Comparison of ENCODE assay signal across 20 cellular contexts in genomic region chr12:16148938-16149337, GRCh38.
DNase-seq lines count a peak whose midpoint lies in the region; ATAC-seq, FAIRE-seq and TF ChIP-seq lines count a peak whose summit lies in the region.
"Had no signal": no experiment of that assay in that cellular context is flagged by ENCODE, and none has a peak within 500 bp of the region (broad histone marks: within the 10 kb centered on the region; RNA-seq: fewer than 3 reads in every experiment).

No MANE protein-coding gene starts in this region.

- H3K4me1 ChIP-seq in upper lobe of right lung, result no peaks in the 10 kb centered on the region
- H3K4me1 ChIP-seq: A549 had no signal

- FAIRE-seq in urothelium cell line (lab: Jason Lieb, UNC), result no peak
- FAIRE-seq: A549, H54, HepG2 had no signal

- TF ChIP-seq CTCF in HL-60 (IDR thresholded peaks at IDR 0.05; ENCODE audit: insufficient read depth, low read length), result no peak
- TF ChIP-seq CTCF in upper lobe of right lung (IDR thresholded peaks at IDR 0.05), result no peak

- peak; percentile 43 for ATAC-seq in upper lobe of right lung
- ATAC-seq in HG03159 (IDR thresholded peaks at IDR 0.05; ENCODE audit: unreplicated experiment), result no peak
- ATAC-seq: A549, HepG2, Panc1, Right ventricle myocardium inferior had no signal

- intact Hi-C loops in upper lobe of right lung (cut with DNase I), result no loop called here

- no peaks in the 10 kb centered on the region for H3K36me3 ChIP-seq in upper lobe of right lung

- H3K9me3 ChIP-seq in upper lobe of right lung, result no peaks in the 10 kb centered on the region

- H3K27ac ChIP-seq in HL-60 (replicated peaks) (no peak overlapping the region), upper lobe of right lung (no peak overlapping the region)
- H3K27ac ChIP-seq: A549, SK-N-MC had no signal

- no peak overlapping the region for H3K4me3 ChIP-seq in HL-60 (replicated peaks; ENCODE audit: insufficient read depth, low read length)
- no peak overlapping the region for H3K4me3 ChIP-seq in upper lobe of right lung
- H3K4me3 ChIP-seq: A549, SK-N-MC had no signal

- peak; percentile 48 to 73 for DNase-seq in HL-60 (ENCODE audit: low read depth in 1 of 2, low spot score in 1 of 2)
- peak; percentile 56 to 94 for DNase-seq in NOMO-1 (lab: John Stamatoyannopoulos, UW; ENCODE audit: unreplicated experiment in 2 of 2)
- DNase-seq in SKM-1 (lab: John Stamatoyannopoulos, UW; ENCODE audit: unreplicated experiment), result peak; percentile 25
- DNase-seq in upper lobe of right lung, result no peak
- no peak for DNase-seq in RKO (ENCODE audit: low spot score)
- DNase-seq in urothelium cell line (ENCODE audit: low spot score), result no peak
- DNase-seq: C1 segment of cervical spinal cord, DMS79 treated with DMSO at 0.1 percent for 48 hours, KG1, NCI-H1105, NCI-H2081 treated with DMSO at 0.1 percent for 48 hours, NCI-H446 treated with DMSO at 0.1 percent for 48 hours, NCI-H69 had no signal

- H3K27me3 ChIP-seq in HL-60 (ENCODE audit: insufficient read depth, poor library complexity, severe bottlenecking) (no peaks in the 10 kb centered on the region), upper lobe of right lung (no peaks in the 10 kb centered on the region)

Comparison
In these comparisons a context has a peak if more than half of its experiments do, and no peak if none do; other contexts are left out.
1. DNase-seq: peak in HL-60 (2 of 2), NOMO-1 (2 of 2) and SKM-1 (single experiment); none in upper lobe of right lung (single experiment), RKO (single experiment) and urothelium cell line (single experiment).